ENCODE assay signal across 22 cellular contexts in the genomic region with DNA sequence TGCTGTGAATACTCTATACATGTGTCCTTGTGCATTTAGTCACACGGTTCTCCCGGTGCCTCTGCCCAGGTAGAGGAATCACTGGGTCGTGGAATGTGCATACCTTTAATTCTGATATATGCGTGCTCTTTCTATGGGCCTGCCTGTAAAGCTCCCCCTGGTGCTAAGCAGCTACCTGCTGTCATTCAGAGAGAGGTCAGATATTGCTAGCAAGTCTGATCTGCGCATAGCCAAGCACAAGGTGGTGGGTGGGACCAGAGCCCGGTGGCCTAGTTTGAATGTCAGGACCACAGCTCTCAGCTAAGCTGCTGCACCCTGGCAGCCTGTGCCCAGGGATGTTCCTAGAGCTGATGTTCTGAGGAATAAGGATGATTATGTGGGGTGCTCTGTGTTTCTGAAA. TPM values are rescaled to one million over a fixed set of nuclear protein-coding genes. Genes with fewer than 3 reads are reported as not detected.
A peak's percentile ranks its signal among the peaks of the same experiment; 100 is the strongest.
DNase-seq lines count a peak whose midpoint lies in the region; ATAC-seq, FAIRE-seq and TF ChIP-seq lines count a peak whose summit lies in the region.
"Had no signal": no experiment of that assay in that cellular context is flagged by ENCODE, and none has a peak within 500 bp of the region (broad histone marks: within the 10 kb centered on the region; RNA-seq: fewer than 3 reads in every experiment).

No MANE protein-coding gene starts in this region.

- DNase-seq in HCT116 (ENCODE audit: low read depth, low spot score) = no peak
- DNase-seq in WERI-Rb-1 = peak; percentile 11
- peak; percentile 45 for DNase-seq in left ventricle myocardium inferior
- DNase-seq in pancreas = peak in 1 of 6 donors; percentile 24
- DNase-seq in activated CD4-positive, alpha-beta memory T cell treated with anti-CD3 and anti-CD28 coated beads, Interleukin-2, amount 10 ng/mL, durations not matched to agents 7 days and 5 days = no peak
- no peak for DNase-seq in activated CD4-positive, alpha-beta T cell treated with anti-CD3 and anti-CD28 coated beads, Interleukin-2, amount 10 ng/mL, durations not matched to agents 7 days and 5 days
- DNase-seq in HEK293T (ENCODE audit: extremely low spot score) = no peak
- DNase-seq: activated CD8-positive, alpha-beta memory T cell treated with anti-CD3 and anti-CD28 coated beads, Interleukin-2, amount 10 ng/mL, durations not matched to agents 7 days and 5 days; activated gamma-delta T cell; AML-193; amygdala; HFFc6; NCI-H2081 treated with DMSO at 0.1 percent for 48 hours; NCI-H774; occipital lobe; RPMI8226; stimulated activated CD4-positive, alpha-beta T cell treated with anti-CD3 and anti-CD28 coated beads, Interleukin-4, amount 100 ng/mL, for 1 hour; stimulated activated CD8-positive, alpha-beta memory T cell treated with anti-CD3 and anti-CD28 coated beads, Interleukin-4, amount 100 ng/mL, for 48 hours; T-helper 1 cell had no signal

- no peaks in the 10 kb centered on the region for H3K9me2 ChIP-seq in HCT116 (ENCODE audit: insufficient read depth)

- peaks cover 3% of the 10 kb centered on the region; the same call in 1 of the 2 replicates for H3K79me2 ChIP-seq in HCT116 (ENCODE audit: insufficient read depth, low read length)

- TF ChIP-seq CTCF in HCT116 (IDR thresholded peaks at IDR 0.05 in 2 of 3, conservative IDR thresholded peaks at IDR 0.05 in 1 of 3; ENCODE audit: borderline replicate concordance in 1 of 3, insufficient read depth in 1 of 3, low read depth in 2 of 3, low read length in 2 of 3) (peak in 2 of 3 experiments; percentile 22 to 28; a peak in 3 of 6 replicates), WERI-Rb-1 (IDR thresholded peaks at IDR 0.05; ENCODE audit: low read depth, low read length) (0 out of 2 replicates have a peak, but pooled peaks have one; percentile 15), left ventricle myocardium inferior (IDR thresholded peaks at IDR 0.05; ENCODE audit: borderline replicate concordance) (peak; percentile 29), pancreas (IDR thresholded peaks at IDR 0.05) (no peak)

- H3K4me3 ChIP-seq in HCT116 (replicated peaks in 1 of 2; ENCODE audit: low read depth in 1 of 2, low read length in 2 of 2) (no peak overlapping the region), WERI-Rb-1 (ENCODE audit: low read depth, low read length) (no peak overlapping the region), left ventricle myocardium inferior (no peak overlapping the region), pancreas (no peak overlapping the region)

- H3K4me1 Mint-ChIP-seq in activated CD4-positive, alpha-beta memory T cell treated with anti-CD3 and anti-CD28 coated beads, Interleukin-2, amount 10 ng/mL, durations not matched to agents 7 days and 5 days = peaks cover 7% of the 10 kb centered on the region
- H3K4me1 Mint-ChIP-seq in activated CD4-positive, alpha-beta T cell treated with anti-CD3 and anti-CD28 coated beads, Interleukin-2, amount 10 ng/mL, durations not matched to agents 7 days and 5 days = no peaks in the 10 kb centered on the region
- H3K4me1 Mint-ChIP-seq: activated CD8-positive, alpha-beta memory T cell treated with anti-CD3 and anti-CD28 coated beads, Interleukin-2, amount 10 ng/mL, durations not matched to agents 7 days and 5 days had no signal

- CTCF ChIA-PET in HCT116 (lab: Charles Lee) = interaction anchor here (0.6 to 1.3 kb wide), 5 partner anchors 12 to 16 kb away, joined by 3 to 7 read pairs (median 3); no protein-coding TSS in a partner anchor
- CTCF ChIA-PET in activated CD4-positive, alpha-beta memory T cell treated with anti-CD3 and anti-CD28 coated beads, Interleukin-2, amount 10 ng/mL, durations not matched to agents 7 days and 5 days (lab: Charles Lee) = interaction anchor here (1.0 to 2.1 kb wide), 3 partner anchors 10 to 16 kb away, joined by 3 to 6 read pairs (median 4); no protein-coding TSS in a partner anchor
- CTCF ChIA-PET in activated CD4-positive, alpha-beta T cell treated with anti-CD3 and anti-CD28 coated beads, Interleukin-2, amount 10 ng/mL, durations not matched to agents 7 days and 5 days (lab: Charles Lee) = interaction anchor here (1.2 to 1.6 kb wide), 3 partner anchors 24 to 172 kb away, joined by 3 to 5 read pairs (median 4); partner anchors contain the start of gene FXN
- CTCF ChIA-PET in HEK293T (lab: Yijun Ruan, JAX) = interaction anchor here (2.3 kb wide), 1 partner anchor 14 kb away, joined by 5 read pairs; no protein-coding TSS in a partner anchor

- FAIRE-seq in pancreas (lab: Jason Lieb, UNC) = no peak
- FAIRE-seq: colon, D721Med had no signal

- no peak overlapping the region for H3K4me3 Mint-ChIP-seq in activated CD4-positive, alpha-beta memory T cell treated with anti-CD3 and anti-CD28 coated beads, Interleukin-2, amount 10 ng/mL, durations not matched to agents 7 days and 5 days
- H3K4me3 Mint-ChIP-seq in activated CD4-positive, alpha-beta T cell treated with anti-CD3 and anti-CD28 coated beads, Interleukin-2, amount 10 ng/mL, durations not matched to agents 7 days and 5 days = no peak overlapping the region
- H3K4me3 Mint-ChIP-seq: activated CD8-positive, alpha-beta memory T cell treated with anti-CD3 and anti-CD28 coated beads, Interleukin-2, amount 10 ng/mL, durations not matched to agents 7 days and 5 days; HFFc6 had no signal

- ATAC-seq in HCT116 (peak; percentile 89), pancreas (peak in 3 of 4 donors; percentile 34 to 61 (median 60)), GM18520 (IDR thresholded peaks at IDR 0.05; ENCODE audit: unreplicated experiment) (no peak)
- ATAC-seq: activated CD8-positive, alpha-beta memory T cell treated with anti-CD3 and anti-CD28 coated beads, Interleukin-2, amount 10 ng/mL, durations not matched to agents 7 days and 5 days had no signal

- POLR2A ChIA-PET in HCT116 (lab: Charles Lee) (interaction anchor here (0.7 kb wide), 1 partner anchor 10 kb away, joined by 3 read pairs; no protein-coding TSS in a partner anchor), HEK293T (lab: Yijun Ruan, JAX) (no interaction called here)
- POLR2A ChIA-PET in activated CD4-positive, alpha-beta memory T cell treated with anti-CD3 and anti-CD28 coated beads, Interleukin-2, amount 10 ng/mL, durations not matched to agents 7 days and 5 days (lab: Charles Lee) = no interaction called here
- POLR2A ChIA-PET in activated CD4-positive, alpha-beta T cell treated with anti-CD3 and anti-CD28 coated beads, Interleukin-2, amount 10 ng/mL, durations not matched to agents 7 days and 5 days (lab: Charles Lee) = no interaction called here

- H2AFZ ChIP-seq in HCT116 (ENCODE audit: low read depth, low read length, poor library complexity, severe bottlenecking) = no peak overlapping the region

- H3K36me3 ChIP-seq in HCT116 (ENCODE audit: control insufficient read depth in 1 of 2, insufficient read depth in 2 of 2, low read length in 2 of 2) (no peaks in the 10 kb centered on the region), WERI-Rb-1 (no peaks in the 10 kb centered on the region), left ventricle myocardium inferior (no peaks in the 10 kb centered on the region), pancreas (no peaks in the 10 kb centered on the region)

- H3K36me3 Mint-ChIP-seq in activated CD4-positive, alpha-beta memory T cell treated with anti-CD3 and anti-CD28 coated beads, Interleukin-2, amount 10 ng/mL, durations not matched to agents 7 days and 5 days (ENCODE audit: low read depth) = peaks cover under 1% of the 10 kb centered on the region
- H3K36me3 Mint-ChIP-seq in activated CD4-positive, alpha-beta T cell treated with anti-CD3 and anti-CD28 coated beads, Interleukin-2, amount 10 ng/mL, durations not matched to agents 7 days and 5 days (ENCODE audit: low read depth) = no peaks in the 10 kb centered on the region
- H3K36me3 Mint-ChIP-seq: activated CD8-positive, alpha-beta memory T cell treated with anti-CD3 and anti-CD28 coated beads, Interleukin-2, amount 10 ng/mL, durations not matched to agents 7 days and 5 days had no signal

- TF ChIP-seq RAD21 in HCT116 (IDR thresholded peaks at IDR 0.05; ENCODE audit: low read depth) = no peak

- no peak overlapping the region for H3K9ac ChIP-seq in HCT116 (ENCODE audit: low read length)

- no peak overlapping the region for H3K4me2 ChIP-seq in HCT116 (ENCODE audit: low read length)

- TF ChIP-seq POLR2A in HCT116 (IDR thresholded peaks at IDR 0.05; ENCODE audit: borderline replicate concordance, extremely low read depth, insufficient read depth, insufficient read length) = no peak

- H3K27ac ChIP-seq in HCT116 (ENCODE audit: low read depth, low read length) (no peak overlapping the region), WERI-Rb-1 (no peak overlapping the region), left ventricle myocardium inferior (replicated peaks) (peak overlapping the region; percentile 51), pancreas (no peak overlapping the region)

- H3K27me3 Mint-ChIP-seq in activated CD4-positive, alpha-beta memory T cell treated with anti-CD3 and anti-CD28 coated beads, Interleukin-2, amount 10 ng/mL, durations not matched to agents 7 days and 5 days = peaks cover 3% of the 10 kb centered on the region
- H3K27me3 Mint-ChIP-seq in activated CD4-positive, alpha-beta T cell treated with anti-CD3 and anti-CD28 coated beads, Interleukin-2, amount 10 ng/mL, durations not matched to agents 7 days and 5 days = no peaks in the 10 kb centered on the region
- H3K27me3 Mint-ChIP-seq: activated CD8-positive, alpha-beta memory T cell treated with anti-CD3 and anti-CD28 coated beads, Interleukin-2, amount 10 ng/mL, durations not matched to agents 7 days and 5 days had no signal

- H4K20me1 ChIP-seq in HCT116 (ENCODE audit: insufficient read depth) = no peaks in the 10 kb centered on the region

- RAD21 ChIA-PET in HCT116 (lab: Charles Lee; ENCODE audit: low non-redundant PET in 1 of 2, low total read pairs in 2 of 2, uncharacterized antibody in 2 of 2, unreplicated experiment in 2 of 2) = no interaction called here

- H3K27me3 ChIP-seq in HCT116 (ENCODE audit: insufficient read depth, low read length) (no peaks in the 10 kb centered on the region), WERI-Rb-1 (ENCODE audit: insufficient read depth, low read depth, severe bottlenecking) (no peaks in the 10 kb centered on the region), left ventricle myocardium inferior (ENCODE audit: low read depth) (no peaks in the 10 kb centered on the region), pancreas (no peaks in the 10 kb centered on the region)

- 22 to 25% methylated on average over 6 of the region's 6 CpGs for WGBS in pancreas, 2 donors

- no TSS peak for BruUV-seq in HCT116 (replicated peaks; lab: Mats Ljungman, UMichigan)

- H3K4me1 ChIP-seq in HCT116 (ENCODE audit: control insufficient read depth in 1 of 2, insufficient read depth in 2 of 2, low read length in 2 of 2) (no peaks in the 10 kb centered on the region), left ventricle myocardium inferior (peaks cover 58% of the 10 kb centered on the region), pancreas (peaks cover 0 to 8% (median 0%) of the 10 kb centered on the region in 3 donors)

- no peak overlapping the region for H3K27ac Mint-ChIP-seq in activated CD4-positive, alpha-beta memory T cell treated with anti-CD3 and anti-CD28 coated beads, Interleukin-2, amount 10 ng/mL, durations not matched to agents 7 days and 5 days
- H3K27ac Mint-ChIP-seq in activated CD4-positive, alpha-beta T cell treated with anti-CD3 and anti-CD28 coated beads, Interleukin-2, amount 10 ng/mL, durations not matched to agents 7 days and 5 days = no peak overlapping the region
- H3K27ac Mint-ChIP-seq: activated CD8-positive, alpha-beta memory T cell treated with anti-CD3 and anti-CD28 coated beads, Interleukin-2, amount 10 ng/mL, durations not matched to agents 7 days and 5 days; HFFc6 had no signal

- H3K9me3 ChIP-seq in HCT116 (ENCODE audit: control insufficient read depth in 1 of 2, insufficient read depth in 1 of 2, low read depth in 1 of 2, low read length in 2 of 2) = no peaks in the 10 kb centered on the region
- H3K9me3 ChIP-seq in WERI-Rb-1 (ENCODE audit: severe bottlenecking) = no peaks in the 10 kb centered on the region
- H3K9me3 ChIP-seq in left ventricle myocardium inferior (replicated peaks) = no peaks in the 10 kb centered on the region
- H3K9me3 ChIP-seq in pancreas = no peaks in the 10 kb centered on the region

- H3K9me3 Mint-ChIP-seq in activated CD4-positive, alpha-beta memory T cell treated with anti-CD3 and anti-CD28 coated beads, Interleukin-2, amount 10 ng/mL, durations not matched to agents 7 days and 5 days = no peaks in the 10 kb centered on the region
- no peaks in the 10 kb centered on the region for H3K9me3 Mint-ChIP-seq in activated CD4-positive, alpha-beta T cell treated with anti-CD3 and anti-CD28 coated beads, Interleukin-2, amount 10 ng/mL, durations not matched to agents 7 days and 5 days
- H3K9me3 Mint-ChIP-seq: HFFc6 had no signal

- intact Hi-C loops in HCT116 (cut with micrococcal nuclease) (no loop called here), left ventricle myocardium inferior (cut with micrococcal nuclease) (no loop called here), pancreas (cut with DNase I) (no loop called here)

RNA-seq across cellular contexts. Expression of gene TJP2, which starts 33.4 kb away (rescaled TPM):
- total RNA-seq in HCT116 (2021; ENCODE audit: unreplicated experiment) (39.7 TPM), left ventricle myocardium inferior (130 TPM), pancreas (10 to 100 TPM; 29.1 to 70.3 (median 33.4) TPM)
- 23.4 and 25.8 TPM in 2 replicates for polyA plus RNA-seq in HCT116 (2012)
- polyA plus RNA-seq in pancreas = 10 to 100 TPM; 24.1 to 29.8 TPM
- total RNA-seq in activated CD4-positive, alpha-beta memory T cell treated with anti-CD3 and anti-CD28 coated beads, Interleukin-2, amount 10 ng/mL, durations not matched to agents 7 days and 5 days = 10 to 100 TPM; 37.2 to 37.9 TPM
- total RNA-seq in activated CD4-positive, alpha-beta T cell treated with anti-CD3 and anti-CD28 coated beads, Interleukin-2, amount 10 ng/mL, durations not matched to agents 7 days and 5 days = 10 to 100 TPM; 21.4 to 24.5 TPM

Comparison
In these comparisons a context has a peak if more than half of its experiments do, and no peak if none do; other contexts are left out.
1. DNase-seq: peak in WERI-Rb-1 (single experiment) and left ventricle myocardium inferior (single experiment); none in HCT116 (single experiment), activated CD4-positive, alpha-beta memory T cell treated with anti-CD3 and anti-CD28 coated beads, Interleukin-2, amount 10 ng/mL, durations not matched to agents 7 days and 5 days (single experiment), activated CD4-positive, alpha-beta T cell treated with anti-CD3 and anti-CD28 coated beads, Interleukin-2, amount 10 ng/mL, durations not matched to agents 7 days and 5 days (single experiment) and HEK293T (single experiment).
2. CTCF ChIP-seq: peak in HCT116 (2 of 3), WERI-Rb-1 (single experiment) and left ventricle myocardium inferior (single experiment); none in pancreas (0 of 4).